Comparison of ENCODE assay signal across 2 cellular contexts in genomic region chr16:57165483-57165882, GRCh38.
TF ChIP-seq lines count a peak whose summit lies in the region.

No MANE protein-coding gene starts in this region.

TF ChIP-seq in liver, 16 proteins besides CTCF, POLR2A, EP300 and RAD21:
- TF ChIP-seq FOXA1 (IDR thresholded peaks at IDR 0.05): no peak
- peak; percentile 19 to 40 for TF ChIP-seq RXRA (IDR thresholded peaks at IDR 0.05)

TF ChIP-seq in HepG2, 621 proteins besides CTCF, POLR2A, EP300 and RAD21:
- TF ChIP-seq MEIS1 (CRISPR knock-in tag; IDR thresholded peaks at IDR 0.05; ENCODE audit: borderline replicate concordance) (no peak), MEIS2 (CRISPR knock-in tag; IDR thresholded peaks at IDR 0.05) (no peak), DDIT3 (CRISPR knock-in tag; IDR thresholded peaks at IDR 0.05) (no peak)
